ENCODE assay signal across 23 cellular contexts in the genomic region with DNA sequence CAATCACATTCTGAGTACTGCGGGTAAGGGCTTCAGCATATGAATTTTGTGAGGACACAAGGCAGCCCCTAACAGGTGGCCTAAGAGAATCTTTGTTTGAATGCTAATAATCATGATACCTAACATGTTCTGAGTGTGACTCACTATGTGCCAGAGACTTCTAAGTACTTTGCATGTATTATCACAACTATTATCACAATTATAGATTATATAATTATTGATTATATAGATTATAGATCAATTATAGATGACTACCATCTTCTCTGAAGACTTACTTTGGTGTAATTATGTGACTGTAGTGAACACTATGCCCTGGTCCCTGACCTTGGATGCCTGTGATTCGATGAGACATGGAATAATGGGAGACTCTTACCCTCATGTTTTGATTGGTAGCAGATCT.
DNase-seq lines count a peak whose midpoint lies in the region; ATAC-seq, FAIRE-seq and TF ChIP-seq lines count a peak whose summit lies in the region.
"Had no signal": no experiment of that assay in that cellular context is flagged by ENCODE, and none has a peak within 500 bp of the region (broad histone marks: within the 10 kb centered on the region; RNA-seq: fewer than 3 reads in every experiment).

No MANE protein-coding gene starts in this region.

- no peak for TF ChIP-seq CTCF in thyroid gland (IDR thresholded peaks at IDR 0.05)

- no peaks in the 10 kb centered on the region for H3K9me3 ChIP-seq in thyroid gland
- H3K9me3 ChIP-seq: prostate gland, sigmoid colon, SJSA1, tibial artery had no signal

- peak; percentile 33 for FAIRE-seq in GM19239 (lab: Jason Lieb, UNC)
- FAIRE-seq: bronchial epithelial cell had no signal

- no peaks in the 10 kb centered on the region for H3K27me3 Mint-ChIP-seq in activated CD4-positive, alpha-beta T cell treated with anti-CD3 and anti-CD28 coated beads, Interleukin-2, amount 10 ng/mL, durations not matched to agents 7 days and 5 days
- H3K27me3 Mint-ChIP-seq in activated T-helper 2 cell treated with anti-CD3 and anti-CD28 coated beads, Interferon-gamma antibody, Interleukin-2, Interleukin-4, amounts not matched to agents 10 μg/mL and 5 μg/mL and 100 μg/mL, durations not matched to agents 14 hours and 24 hours and 36 hours (ENCODE audit: low read depth), result no peaks in the 10 kb centered on the region
- no peaks in the 10 kb centered on the region for H3K27me3 Mint-ChIP-seq in natural killer cell treated with Interleukin-12 subunit alpha and Interleukin-12 subunit beta and Interleukin-15 and Interleukin-18, amount 100 ng/mL, for 72 hours

- WGBS in thyroid gland, 2 donors, result 98 to 100% methylated on average over 2 of the region's 2 CpGs

- in situ Hi-C loops in KBM-7 (cut with MboI; ENCODE audit: low pct_unique_long_range_greater_than_20kb, low sequenced_read_pairs), result no loop called here

- peaks cover 74% of the 10 kb centered on the region for H3K4me1 Mint-ChIP-seq in activated CD4-positive, alpha-beta T cell treated with anti-CD3 and anti-CD28 coated beads, Interleukin-2, amount 10 ng/mL, durations not matched to agents 7 days and 5 days
- H3K4me1 Mint-ChIP-seq in activated T-helper 2 cell treated with anti-CD3 and anti-CD28 coated beads, Interferon-gamma antibody, Interleukin-2, Interleukin-4, amounts not matched to agents 10 μg/mL and 5 μg/mL and 100 μg/mL, durations not matched to agents 14 hours and 24 hours and 36 hours (ENCODE audit: low read depth), result peaks cover 58% of the 10 kb centered on the region
- H3K4me1 Mint-ChIP-seq in natural killer cell treated with Interleukin-12 subunit alpha and Interleukin-12 subunit beta and Interleukin-15 and Interleukin-18, amount 100 ng/mL, for 72 hours (ENCODE audit: low read depth in 2 of 2), result peaks cover 75 to 82% of the 10 kb centered on the region in 2 donors
- H3K4me1 Mint-ChIP-seq: endodermal cell had no signal

- POLR2A ChIA-PET in activated CD4-positive, alpha-beta T cell treated with anti-CD3 and anti-CD28 coated beads, Interleukin-2, amount 10 ng/mL, durations not matched to agents 7 days and 5 days (lab: Charles Lee), result no interaction called here

- CTCF ChIA-PET in activated CD4-positive, alpha-beta T cell treated with anti-CD3 and anti-CD28 coated beads, Interleukin-2, amount 10 ng/mL, durations not matched to agents 7 days and 5 days (lab: Charles Lee), result interaction anchor here (1.2 to 2.4 kb wide), 4 partner anchors 15 to 119 kb away, joined by 4 to 9 read pairs (median 4); no protein-coding TSS in a partner anchor

- no peak for DNase-seq in activated CD4-positive, alpha-beta T cell treated with anti-CD3 and anti-CD28 coated beads, Interleukin-2, amount 10 ng/mL, durations not matched to agents 7 days and 5 days
- no peak for DNase-seq in activated CD4-positive, alpha-beta T cell treated with anti-CD3 and anti-CD28 coated beads, Interleukin-2, amount 50 U/mL, for 1 hour
- DNase-seq in GM19239 (ENCODE audit: insufficient read length, low spot score), result no peak
- DNase-seq in activated T-helper 2 cell treated with anti-CD3 and anti-CD28 coated beads, Interferon-gamma antibody, Interleukin-2, Interleukin-4, amounts not matched to agents 10 μg/mL and 5 μg/mL and 100 μg/mL, durations not matched to agents 14 hours and 24 hours and 36 hours (ENCODE audit: low spot score), result no peak
- DNase-seq in natural killer cell treated with Interleukin-12 subunit alpha and Interleukin-12 subunit beta and Interleukin-15 and Interleukin-18, amount 100 ng/mL, for 72 hours (ENCODE audit: low spot score), result no peak
- no peak for DNase-seq in thyroid gland
- no peak for DNase-seq in NCI-H146 treated with DMSO at 0.1 percent for 48 hours (lab: John Stamatoyannopoulos, UW; ENCODE audit: unreplicated experiment)
- no peak for DNase-seq in KBM-7
- DNase-seq: 8988T, DMS79, foreskin fibroblast, left cardiac atrium, NCI-H2081, NCI-H226, NCI-H748 treated with DMSO at 0.1 percent for 48 hours, sigmoid colon had no signal

- no peaks in the 10 kb centered on the region for H3K9me3 Mint-ChIP-seq in activated CD4-positive, alpha-beta T cell treated with anti-CD3 and anti-CD28 coated beads, Interleukin-2, amount 10 ng/mL, durations not matched to agents 7 days and 5 days
- no peaks in the 10 kb centered on the region for H3K9me3 Mint-ChIP-seq in activated T-helper 2 cell treated with anti-CD3 and anti-CD28 coated beads, Interferon-gamma antibody, Interleukin-2, Interleukin-4, amounts not matched to agents 10 μg/mL and 5 μg/mL and 100 μg/mL, durations not matched to agents 14 hours and 24 hours and 36 hours
- no peaks in the 10 kb centered on the region for H3K9me3 Mint-ChIP-seq in natural killer cell treated with Interleukin-12 subunit alpha and Interleukin-12 subunit beta and Interleukin-15 and Interleukin-18, amount 100 ng/mL, for 72 hours
- H3K9me3 Mint-ChIP-seq: activated naive CD4-positive, alpha-beta T cell treated with anti-CD3 and anti-CD28 coated beads for 36 hours; endodermal cell had no signal

- no peak for TF ChIP-seq POLR2A in thyroid gland (IDR thresholded peaks at IDR 0.05)

- no peaks in the 10 kb centered on the region for H3K36me3 ChIP-seq in thyroid gland
- H3K36me3 ChIP-seq: prostate gland, sigmoid colon, tibial artery had no signal

- no peaks in the 10 kb centered on the region for H3K27me3 ChIP-seq in thyroid gland
- H3K27me3 ChIP-seq: sigmoid colon, SJSA1, tibial artery had no signal

- no peak overlapping the region for H3K4me3 ChIP-seq in thyroid gland (replicated peaks in 1 of 3)
- H3K4me3 ChIP-seq: coronary artery, prostate gland, sigmoid colon, SJSA1, tibial artery had no signal

- H3K4me3 Mint-ChIP-seq in activated CD4-positive, alpha-beta T cell treated with anti-CD3 and anti-CD28 coated beads, Interleukin-2, amount 10 ng/mL, durations not matched to agents 7 days and 5 days, result no peak overlapping the region
- no peak overlapping the region for H3K4me3 Mint-ChIP-seq in activated T-helper 2 cell treated with anti-CD3 and anti-CD28 coated beads, Interferon-gamma antibody, Interleukin-2, Interleukin-4, amounts not matched to agents 10 μg/mL and 5 μg/mL and 100 μg/mL, durations not matched to agents 14 hours and 24 hours and 36 hours (ENCODE audit: low read depth)
- no peak overlapping the region for H3K4me3 Mint-ChIP-seq in natural killer cell treated with Interleukin-12 subunit alpha and Interleukin-12 subunit beta and Interleukin-15 and Interleukin-18, amount 100 ng/mL, for 72 hours
- H3K4me3 Mint-ChIP-seq: endodermal cell had no signal

- peak overlapping the region; percentile 57 for H3K27ac Mint-ChIP-seq in activated CD4-positive, alpha-beta T cell treated with anti-CD3 and anti-CD28 coated beads, Interleukin-2, amount 10 ng/mL, durations not matched to agents 7 days and 5 days
- peak overlapping the region; percentile 44 for H3K27ac Mint-ChIP-seq in activated T-helper 2 cell treated with anti-CD3 and anti-CD28 coated beads, Interferon-gamma antibody, Interleukin-2, Interleukin-4, amounts not matched to agents 10 μg/mL and 5 μg/mL and 100 μg/mL, durations not matched to agents 14 hours and 24 hours and 36 hours
- peak overlapping the region; percentile 93 to 96 for H3K27ac Mint-ChIP-seq in natural killer cell treated with Interleukin-12 subunit alpha and Interleukin-12 subunit beta and Interleukin-15 and Interleukin-18, amount 100 ng/mL, for 72 hours
- H3K27ac Mint-ChIP-seq: endodermal cell had no signal

- H3K36me3 Mint-ChIP-seq in activated CD4-positive, alpha-beta T cell treated with anti-CD3 and anti-CD28 coated beads, Interleukin-2, amount 10 ng/mL, durations not matched to agents 7 days and 5 days (ENCODE audit: low read depth), result peaks cover 78% of the 10 kb centered on the region
- peaks cover 59% of the 10 kb centered on the region for H3K36me3 Mint-ChIP-seq in activated T-helper 2 cell treated with anti-CD3 and anti-CD28 coated beads, Interferon-gamma antibody, Interleukin-2, Interleukin-4, amounts not matched to agents 10 μg/mL and 5 μg/mL and 100 μg/mL, durations not matched to agents 14 hours and 24 hours and 36 hours (ENCODE audit: low read depth)
- peaks cover 24% of the 10 kb centered on the region for H3K36me3 Mint-ChIP-seq in natural killer cell treated with Interleukin-12 subunit alpha and Interleukin-12 subunit beta and Interleukin-15 and Interleukin-18, amount 100 ng/mL, for 72 hours

- no peak for ATAC-seq in natural killer cell treated with Interleukin-12 subunit alpha and Interleukin-12 subunit beta and Interleukin-15 and Interleukin-18, amount 100 ng/mL, for 72 hours

- intact Hi-C loops in activated T-helper 2 cell treated with anti-CD3 and anti-CD28 coated beads, Interferon-gamma antibody, Interleukin-2, Interleukin-4, amounts not matched to agents 10 μg/mL and 5 μg/mL and 100 μg/mL, durations not matched to agents 14 hours and 24 hours and 36 hours (cut with micrococcal nuclease), result loop anchor here (5.0 to 10.0 kb wide), 5 partner anchors 39 to 719 kb away; no protein-coding TSS in a partner anchor
- intact Hi-C loops in thyroid gland (cut with DNase I), result no loop called here

- H3K27ac ChIP-seq in thyroid gland, result no peak overlapping the region
- H3K27ac ChIP-seq: coronary artery, prostate gland, sigmoid colon, SJSA1, tibial artery had no signal

- H3K4me1 ChIP-seq in thyroid gland, result peaks cover 8 to 9% of the 10 kb centered on the region in 2 donors
- H3K4me1 ChIP-seq: prostate gland, sigmoid colon, tibial artery had no signal

Comparison
In these comparisons a context has a peak if more than half of its experiments do, and no peak if none do; other contexts are left out.
1. H3K27ac Mint-ChIP-seq: peak in every context shown above with its lines; median percentile 94 in natural killer cell treated with Interleukin-12 subunit alpha and Interleukin-12 subunit beta and Interleukin-15 and Interleukin-18, amount 100 ng/mL, for 72 hours; 57 in activated CD4-positive, alpha-beta T cell treated with anti-CD3 and anti-CD28 coated beads, Interleukin-2, amount 10 ng/mL, durations not matched to agents 7 days and 5 days; 44 in activated T-helper 2 cell treated with anti-CD3 and anti-CD28 coated beads, Interferon-gamma antibody, Interleukin-2, Interleukin-4, amounts not matched to agents 10 μg/mL and 5 μg/mL and 100 μg/mL, durations not matched to agents 14 hours and 24 hours and 36 hours.